In the genomic region with DNA sequence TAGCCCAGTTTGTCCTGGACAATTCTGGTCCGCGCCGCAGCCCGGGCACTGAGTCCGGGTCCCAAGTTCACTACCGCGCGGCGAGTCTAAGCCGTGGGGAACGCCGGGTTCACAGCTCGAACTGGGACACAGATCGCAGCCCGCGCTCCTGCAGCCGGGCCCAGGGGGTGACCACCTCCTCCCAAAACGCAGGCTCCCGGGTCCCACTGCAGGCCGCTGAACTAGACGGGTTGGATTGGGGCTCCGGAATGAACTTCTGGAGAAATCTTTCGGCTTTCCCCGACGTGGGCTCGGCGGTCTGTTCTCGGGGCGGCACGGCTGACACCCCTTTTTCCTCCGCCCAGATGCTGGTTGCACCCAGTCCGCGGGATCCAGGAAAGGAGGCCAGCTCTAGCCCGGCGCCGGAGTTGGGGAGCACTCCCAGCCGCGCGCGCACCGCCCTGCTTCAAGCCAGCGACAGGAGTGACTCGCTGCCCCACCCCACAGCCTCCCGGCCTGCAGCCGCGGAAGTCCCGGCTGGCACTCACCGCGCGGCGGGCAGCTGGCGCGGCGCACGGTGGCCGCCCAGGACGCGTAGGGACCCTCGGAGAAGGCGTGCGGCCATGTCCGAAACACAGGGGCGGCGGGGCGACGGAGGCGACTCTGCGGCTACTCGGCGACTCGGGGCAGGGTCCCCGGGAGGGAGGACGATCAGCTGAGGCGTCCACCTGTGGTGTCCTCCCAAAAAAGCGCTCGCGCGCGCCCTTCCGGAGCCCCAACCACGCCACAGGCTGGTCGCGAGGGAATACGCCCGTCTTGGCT, we compare ENCODE assay signal across 8 cellular contexts. TPM values are rescaled to one million over a fixed set of nuclear protein-coding genes. Genes with fewer than 3 reads are reported as not detected.
A peak's percentile ranks its signal among the peaks of the same experiment; 100 is the strongest.
DNase-seq lines count a peak whose midpoint lies in the region; ATAC-seq and TF ChIP-seq lines count a peak whose summit lies in the region.

A gene (minus strand): TSS at position 788 of the 801 bp plus-strand sequence. CDS start 184 bp downstream, at position 604.

- peak in 1 of 4 donors; percentile 16 for TF ChIP-seq POLR2A in esophagus squamous epithelium (IDR thresholded peaks at IDR 0.05)

- peak within 1 kb of the TSS in 5 of 8 donors; percentile 23 to 65 (median 39) for H3K4me3 Mint-ChIP-seq in CD4-positive, alpha-beta memory T cell
- H3K4me3 Mint-ChIP-seq in GM23338 (peak within 1 kb of the TSS; percentile 72), T-helper 17 cell (peak within 1 kb of the TSS; percentile 50), HFFc6 (no peak within 1 kb of the TSS)

- no peaks in the 10 kb centered on the region for H3K79me2 ChIP-seq in GM23338 (replicated peaks; ENCODE audit: insufficient read depth)

- peaks cover 29 to 36% of the 10 kb centered on the region in 2 donors for H3K27me3 Mint-ChIP-seq in CD4-positive, alpha-beta memory T cell
- H3K27me3 Mint-ChIP-seq in GM23338 (ENCODE audit: insufficient read depth, low read depth, poor library complexity) (peaks cover 39% of the 10 kb centered on the region), T-helper 17 cell (peaks cover 67% of the 10 kb centered on the region), HFFc6 (ENCODE audit: insufficient read depth) (peaks cover 4% of the 10 kb centered on the region)

- H2AFZ ChIP-seq in GM23338, result peak within 1 kb of the TSS; percentile 91

- H3K9ac ChIP-seq in mucosa of rectum (ENCODE audit: low read depth in 1 of 2, low read length in 2 of 2), result peak within 1 kb of the TSS in 1 of 2 donors; percentile 33

- no peak within 1 kb of the TSS for H3K4me3 ChIP-seq in CD4-positive, alpha-beta memory T cell (ENCODE audit: low read length in 2 of 2)
- H3K4me3 ChIP-seq in GM23338 (peak within 1 kb of the TSS; percentile 85), esophagus squamous epithelium (peak within 1 kb of the TSS; percentile 44 to 69 (median 54)), mucosa of rectum (ENCODE audit: low read length in 2 of 2) (peak within 1 kb of the TSS; percentile 65 to 72), aorta (ENCODE audit: low read length in 2 of 2) (peak within 1 kb of the TSS; percentile 64 to 87)

- H4K20me1 ChIP-seq in GM23338 (replicated peaks; ENCODE audit: insufficient read depth), result no peaks in the 10 kb centered on the region

- no peaks in the 10 kb centered on the region for H3K36me3 Mint-ChIP-seq in CD4-positive, alpha-beta memory T cell
- H3K36me3 Mint-ChIP-seq in GM23338 (ENCODE audit: low read depth) (no peaks in the 10 kb centered on the region), T-helper 17 cell (ENCODE audit: low read depth) (no peaks in the 10 kb centered on the region), HFFc6 (ENCODE audit: low read depth) (no peaks in the 10 kb centered on the region)

- H3K27ac Mint-ChIP-seq in CD4-positive, alpha-beta memory T cell, result no peak within 1 kb of the TSS
- no peak within 1 kb of the TSS for H3K27ac Mint-ChIP-seq in GM23338
- no peak within 1 kb of the TSS for H3K27ac Mint-ChIP-seq in T-helper 17 cell
- H3K27ac Mint-ChIP-seq in HFFc6, result no peak within 1 kb of the TSS

- H3K4me2 ChIP-seq in GM23338, result peak within 1 kb of the TSS; percentile 93

- no peaks in the 10 kb centered on the region for H3K9me3 Mint-ChIP-seq in CD4-positive, alpha-beta memory T cell
- H3K9me3 Mint-ChIP-seq in GM23338 (no peaks in the 10 kb centered on the region), HFFc6 (no peaks in the 10 kb centered on the region)

- no peak for TF ChIP-seq CTCF in GM23338 (conservative IDR thresholded peaks at IDR 0.05; ENCODE audit: low read depth in 2 of 2)
- TF ChIP-seq CTCF in esophagus squamous epithelium (IDR thresholded peaks at IDR 0.05), result no peak
- no peak for TF ChIP-seq CTCF in HFFc6 (IDR thresholded peaks at IDR 0.05)

- H3K9me2 ChIP-seq in GM23338 (ENCODE audit: insufficient read depth), result 0 out of 2 replicates have a peak, but pooled peaks cover 3% of the 10 kb centered on the region

- H3K9me3 ChIP-seq in CD4-positive, alpha-beta memory T cell (ENCODE audit: control insufficient read depth in 1 of 2, low read length in 2 of 2), result no peaks in the 10 kb centered on the region
- H3K9me3 ChIP-seq in T-helper 17 cell (ENCODE audit: control insufficient read depth, low read length, poor library complexity, severe bottlenecking), result no peaks in the 10 kb centered on the region
- no peaks in the 10 kb centered on the region for H3K9me3 ChIP-seq in esophagus squamous epithelium
- H3K9me3 ChIP-seq in mucosa of rectum (ENCODE audit: control insufficient read depth in 2 of 2, low read length in 2 of 2), result no peaks in the 10 kb centered on the region
- H3K9me3 ChIP-seq in aorta (ENCODE audit: control insufficient read depth, low read length), result no peaks in the 10 kb centered on the region

- POLR2A ChIA-PET in CD4-positive, alpha-beta memory T cell (lab: Charles Lee; ENCODE audit: partially characterized antibody), result no interaction called here

- no peaks in the 10 kb centered on the region for H3K4me1 ChIP-seq in CD4-positive, alpha-beta memory T cell (ENCODE audit: insufficient read depth, low read length)
- H3K4me1 ChIP-seq in GM23338 (ENCODE audit: insufficient read depth) (no peaks in the 10 kb centered on the region), esophagus squamous epithelium (peaks cover 0 to 23% (median 3%) of the 10 kb centered on the region in 3 donors), mucosa of rectum (ENCODE audit: control insufficient read depth in 2 of 2, insufficient read depth in 2 of 2, low read length in 2 of 2) (peaks cover 2 to 4% of the 10 kb centered on the region in 2 donors), aorta (ENCODE audit: control insufficient read depth in 1 of 2, insufficient read depth in 2 of 2, low read length in 2 of 2) (peaks cover 0 to 6% of the 10 kb centered on the region in 2 donors)

- peaks cover 0 to 7% (median 3%) of the 10 kb centered on the region in 4 donors for H3K4me1 Mint-ChIP-seq in CD4-positive, alpha-beta memory T cell
- H3K4me1 Mint-ChIP-seq in GM23338 (peaks cover 9% of the 10 kb centered on the region; the same call in 2 of the 3 replicates), T-helper 17 cell (peaks cover 4% of the 10 kb centered on the region), HFFc6 (ENCODE audit: low read depth) (no peaks in the 10 kb centered on the region)

- CTCF ChIA-PET in CD4-positive, alpha-beta memory T cell (lab: Charles Lee; ENCODE audit: partially characterized antibody), result no interaction called here

- no peaks in the 10 kb centered on the region for H3K27me3 ChIP-seq in CD4-positive, alpha-beta memory T cell (ENCODE audit: insufficient read depth, low read length)
- H3K27me3 ChIP-seq in GM23338 (ENCODE audit: insufficient read depth) (peaks cover 47% of the 10 kb centered on the region), esophagus squamous epithelium (peaks cover 0 to 46% (median 0%) of the 10 kb centered on the region in 4 donors), mucosa of rectum (ENCODE audit: control insufficient read depth in 2 of 2, insufficient read depth in 2 of 2, low read length in 2 of 2) (peaks cover 15 to 20% of the 10 kb centered on the region in 2 donors), aorta (ENCODE audit: control insufficient read depth in 1 of 2, insufficient read depth in 2 of 2, low read length in 1 of 2) (no peaks in the 10 kb centered on the region)

- H3K27ac ChIP-seq in CD4-positive, alpha-beta memory T cell (ENCODE audit: low read depth, low read length), result no peak within 1 kb of the TSS
- H3K27ac ChIP-seq in GM23338 (ENCODE audit: low read depth) (no peak within 1 kb of the TSS), esophagus squamous epithelium (peak within 1 kb of the TSS in 2 of 4 donors; percentile 28 to 54), mucosa of rectum (ENCODE audit: low read depth in 2 of 2, low read length in 2 of 2) (no peak within 1 kb of the TSS), aorta (ENCODE audit: low read depth in 1 of 2, low read length in 2 of 2) (peak within 1 kb of the TSS; percentile 83 to 98)

- no peaks in the 10 kb centered on the region for H3K36me3 ChIP-seq in CD4-positive, alpha-beta memory T cell (ENCODE audit: insufficient read depth, low read length)
- H3K36me3 ChIP-seq in GM23338 (ENCODE audit: insufficient read depth) (no peaks in the 10 kb centered on the region), esophagus squamous epithelium (no peaks in the 10 kb centered on the region), mucosa of rectum (ENCODE audit: control insufficient read depth in 2 of 2, insufficient read depth in 2 of 2, low read length in 2 of 2) (no peaks in the 10 kb centered on the region), aorta (ENCODE audit: control insufficient read depth in 1 of 2, insufficient read depth in 2 of 2, low read length in 1 of 2) (no peaks in the 10 kb centered on the region)

- intact Hi-C loops in CD4-positive, alpha-beta memory T cell (cut with micrococcal nuclease), result no loop called here
- intact Hi-C loops in esophagus squamous epithelium (cut with DNase I) (no loop called here), aorta (cut with DNase I) (loop anchor here (5.0 to 10.0 kb wide), 3 partner anchors 53 to 252 kb away; a partner anchor contains a TSS)

- no peak for DNase-seq in CD4-positive, alpha-beta memory T cell
- DNase-seq in GM23338 (ENCODE audit: low spot score) (peak; percentile 78), T-helper 17 cell (no peak), esophagus squamous epithelium (lab: John Stamatoyannopoulos, UW) (no peak), aorta (peak; percentile 82 to 92), HFFc6 (no peak)

- ATAC-seq in GM23338 (peak; percentile 90), T-helper 17 cell (no peak), aorta (ENCODE audit: low FRiP score) (peak; percentile 89), GM21390 (IDR thresholded peaks at IDR 0.05; ENCODE audit: unreplicated experiment) (no peak)

- no peaks in the 10 kb centered on the region for H3F3A ChIP-seq in GM23338 (replicated peaks; ENCODE audit: low read depth)

- WGBS in esophagus squamous epithelium, 2 donors, result 12 to 40% methylated on average over 4 to 17 of the region's 85 CpGs
- 0 to 1% methylated on average over 75 to 85 of the region's 85 CpGs for WGBS in aorta, 2 donors

TF ChIP-seq in GM23338, 12 proteins besides CTCF, POLR2A, EP300 and RAD21 (continues in another document):
- TF ChIP-seq JUNB (IDR thresholded peaks at IDR 0.05; ENCODE audit: unreplicated experiment), result no peak
- peak; percentile 51 for TF ChIP-seq EZH2 (IDR thresholded peaks at IDR 0.05; ENCODE audit: low read depth, unreplicated experiment)
- no peak for TF ChIP-seq STAT1 (IDR thresholded peaks at IDR 0.05; ENCODE audit: unreplicated experiment)
- TF ChIP-seq ZNF114 (CRISPR knock-in tag; IDR thresholded peaks at IDR 0.05), result no peak

RNA-seq across cellular contexts. Expression of the gene that starts here (rescaled TPM):
- total RNA-seq in CD4-positive, alpha-beta memory T cell, result not detected
- polyA plus RNA-seq in CD4-positive, alpha-beta memory T cell, result not detected
- 0.39 TPM in 1 of 2 replicates, not detected in the other for total RNA-seq in GM23338 (2014; rRNA removed; shearing (Covaris generic))
- polyA plus RNA-seq in GM23338 (2016; fragmentation: Nextera tagmentation; extraction: Ambion mirVana), result 0.37 and 0.68 TPM in 2 replicates
- not detected for total RNA-seq in T-helper 17 cell
- 1 to 10 TPM in 2 of 4 donors, under 1 TPM in 2; 0.44 to 1.6 (median 0.95) TPM for total RNA-seq in esophagus squamous epithelium
- total RNA-seq in aorta, result 10 to 100 TPM; 32.8 to 50.3 TPM
- polyA plus RNA-seq in aorta, result 10 to 100 TPM; 12.1 to 26.5 TPM
- total RNA-seq in HFFc6 (2021; fragmentation: NEBNext Ultra II Directional; extraction: Animal tissue kit (Norgen Biotek cat#: 25700)), result not detected

Comparison
In these comparisons a context has a peak if more than half of its experiments do, and no peak if none do; other contexts are left out.
1. RNA of the gene that starts here (total RNA-seq): 32.8 to 50.3 TPM in aorta; 0.44 to 1.6 TPM in esophagus squamous epithelium, 0.39 TPM in GM23338, not detected in CD4-positive, alpha-beta memory T cell, not detected in T-helper 17 cell and not detected in HFFc6; every median in the first group is over 10 times any median in the second.
2. Peak in DNase-seq, ATAC-seq, H3K4me3 ChIP-seq and H3K4me2 ChIP-seq in GM23338; RNA of the gene not detected or under 1 TPM.
3. DNase-seq: peak in aorta (2 of 2); none in CD4-positive, alpha-beta memory T cell (0 of 5), T-helper 17 cell (0 of 3), esophagus squamous epithelium (single experiment) and HFFc6 (single experiment).
4. H3K27ac ChIP-seq: peak in aorta (2 of 2); none in CD4-positive, alpha-beta memory T cell (single experiment), GM23338 (single experiment) and mucosa of rectum (0 of 2).
5. H3K4me3 ChIP-seq: peak in esophagus squamous epithelium (4 of 4), mucosa of rectum (2 of 2) and aorta (2 of 2); none in CD4-positive, alpha-beta memory T cell (0 of 2).
6. intact Hi-C loops: an anchor here in aorta (5.0 to 10.0 kb wide); none called in CD4-positive, alpha-beta memory T cell and esophagus squamous epithelium.